ENCODE assay signal across 26 cellular contexts in genomic region chr11:128823751-128824150, GRCh38. TPM values are rescaled to one million over a fixed set of nuclear protein-coding genes. Genes with fewer than 3 reads are reported as not detected.
DNase-seq lines count a peak whose midpoint lies in the region; ATAC-seq and TF ChIP-seq lines count a peak whose summit lies in the region.
"Had no signal": no experiment of that assay in that cellular context is flagged by ENCODE, and none has a peak within 500 bp of the region (broad histone marks: within the 10 kb centered on the region; RNA-seq: fewer than 3 reads in every experiment).

No MANE protein-coding gene starts in this region.

- no peaks in the 10 kb centered on the region for H3K9me3 Mint-ChIP-seq in activated T-cell treated with anti-CD3 and anti-CD28 coated beads, Interleukin-2, amount 50 U/mL, for 24 hours
- no peaks in the 10 kb centered on the region for H3K9me3 Mint-ChIP-seq in stimulated activated memory B cell treated with anti-CD40 and anti-IgM and Interleukin-4, amounts not matched to agents 10 μg/mL and 1 μg/mL and 100 μg/mL, for 72 hours
- H3K9me3 Mint-ChIP-seq: activated CD4-positive, alpha-beta memory T cell treated with anti-CD3 and anti-CD28 coated beads, Interleukin-2, amount 10 ng/mL, durations not matched to agents 7 days and 5 days; activated naive CD8-positive, alpha-beta T cell treated with anti-CD3 and anti-CD28 coated beads for 36 hours had no signal

- H3K4me1 ChIP-seq in adipocyte (ENCODE audit: control insufficient read depth, insufficient read depth, low read length) (peaks cover 11% of the 10 kb centered on the region), lower lobe of right lung (no peaks in the 10 kb centered on the region), MM.1S (ENCODE audit: low read length) (no peaks in the 10 kb centered on the region)

- H2AFZ ChIP-seq in MM.1S (ENCODE audit: low read length): no peak overlapping the region

- peaks cover 12% of the 10 kb centered on the region for H3K36me3 Mint-ChIP-seq in activated T-cell treated with anti-CD3 and anti-CD28 coated beads, Interleukin-2, amount 50 U/mL, for 24 hours (ENCODE audit: low read depth)
- peaks cover 56% of the 10 kb centered on the region for H3K36me3 Mint-ChIP-seq in stimulated activated memory B cell treated with anti-CD40 and anti-IgM and Interleukin-4, amounts not matched to agents 10 μg/mL and 1 μg/mL and 100 μg/mL, for 72 hours
- H3K36me3 Mint-ChIP-seq: activated naive CD8-positive, alpha-beta T cell treated with anti-CD3 and anti-CD28 coated beads for 36 hours had no signal

- no peaks in the 10 kb centered on the region for H3K36me3 ChIP-seq in adipocyte (ENCODE audit: control insufficient read depth, insufficient read depth, low read length, severe bottlenecking)
- H3K36me3 ChIP-seq in lower lobe of right lung: peaks cover under 1% of the 10 kb centered on the region
- no peaks in the 10 kb centered on the region for H3K36me3 ChIP-seq in MM.1S (replicated peaks; ENCODE audit: insufficient read depth, low read length)
- H3K36me3 ChIP-seq: esophagus squamous epithelium, sigmoid colon, stomach, vagina, WERI-Rb-1 had no signal

- H3K9me3 ChIP-seq in adipocyte (ENCODE audit: control insufficient read depth, low read length) (no peaks in the 10 kb centered on the region), lower lobe of right lung (no peaks in the 10 kb centered on the region), MM.1S (replicated peaks; ENCODE audit: insufficient read depth, low read length) (no peaks in the 10 kb centered on the region)
- H3K9me3 ChIP-seq: esophagus squamous epithelium, mucosa of descending colon, sigmoid colon, stomach, vagina had no signal

- H3K27ac ChIP-seq in lower lobe of right lung (no peak overlapping the region), MM.1S (ENCODE audit: low read length) (no peak overlapping the region)
- H3K27ac ChIP-seq: esophagus squamous epithelium, sigmoid colon, vagina, WERI-Rb-1 had no signal

- ATAC-seq in lower lobe of right lung: no peak
- ATAC-seq in stimulated activated memory B cell treated with anti-CD40 and anti-IgM and Interleukin-4, amounts not matched to agents 10 μg/mL and 1 μg/mL and 100 μg/mL, for 72 hours: no peak
- no peak for ATAC-seq in GM19035 (IDR thresholded peaks at IDR 0.05; ENCODE audit: unreplicated experiment)
- ATAC-seq: mucosa of descending colon had no signal

- intact Hi-C loops in lower lobe of right lung (cut with DNase I): no loop called here

- H3K9me2 ChIP-seq in MM.1S (replicated peaks; ENCODE audit: insufficient read depth, low read length): no peaks in the 10 kb centered on the region

- H4K20me1 ChIP-seq in MM.1S (ENCODE audit: insufficient read depth, low read length): no peaks in the 10 kb centered on the region

- no peaks in the 10 kb centered on the region for H3K79me2 ChIP-seq in MM.1S (ENCODE audit: low read length)

- no peak for DNase-seq in activated T-cell treated with anti-CD3 and anti-CD28 coated beads, Interleukin-2, amount 50 U/mL, for 24 hours
- DNase-seq in activated T-cell treated with anti-CD3 and anti-CD28 coated beads for 4 hours: no peak
- no peak for DNase-seq in adipocyte (ENCODE audit: low read depth)
- DNase-seq in lower lobe of right lung: no peak
- DNase-seq in NCI-H2227 treated with DMSO at 0.1 percent for 48 hours (lab: John Stamatoyannopoulos, UW): no peak
- DNase-seq in MM.1S: no peak
- DNase-seq: activated CD4-positive, alpha-beta memory T cell treated with anti-CD3 and anti-CD28 coated beads, Interleukin-2, amount 10 ng/mL, durations not matched to agents 7 days and 5 days; activated naive CD8-positive, alpha-beta T cell treated with anti-CD3 and anti-CD28 coated beads for 36 hours; activated T-cell treated with anti-CD3 and anti-CD28 coated beads, Interleukin-2, amount 50 U/mL, for 48 hours; Calu3; esophagus squamous epithelium; mucosa of descending colon; NCI-H1436 treated with DMSO at 0.1 percent for 48 hours; NCI-H2171 treated with DMSO at 0.1 percent for 48 hours; NCI-H82; occipital lobe; sigmoid colon; stimulated activated CD4-positive, alpha-beta T cell treated with anti-CD3 and anti-CD28 coated beads, Interleukin-2, amount 100 ng/mL, for 24 hours; stomach; WERI-Rb-1 had no signal

- peaks cover 9% of the 10 kb centered on the region for H3K27me3 ChIP-seq in adipocyte (replicated peaks; ENCODE audit: control insufficient read depth, insufficient read depth, low read length)
- no peaks in the 10 kb centered on the region for H3K27me3 ChIP-seq in lower lobe of right lung (ENCODE audit: low read depth)
- H3K27me3 ChIP-seq in MM.1S (replicated peaks; ENCODE audit: insufficient read depth, low read length): no peaks in the 10 kb centered on the region
- H3K27me3 ChIP-seq: vagina had no signal

- H3K4me2 ChIP-seq in MM.1S (ENCODE audit: low read depth, low read length): no peak overlapping the region

- 0 out of 2 replicates have a peak, but pooled peaks cover 4% of the 10 kb centered on the region for H3F3A ChIP-seq in MM.1S (ENCODE audit: insufficient read depth, low read length)

- H3K4me1 Mint-ChIP-seq in activated T-cell treated with anti-CD3 and anti-CD28 coated beads, Interleukin-2, amount 50 U/mL, for 24 hours (ENCODE audit: low read depth): peaks cover 5% of the 10 kb centered on the region
- peaks cover 20% of the 10 kb centered on the region for H3K4me1 Mint-ChIP-seq in stimulated activated memory B cell treated with anti-CD40 and anti-IgM and Interleukin-4, amounts not matched to agents 10 μg/mL and 1 μg/mL and 100 μg/mL, for 72 hours
- H3K4me1 Mint-ChIP-seq: activated CD4-positive, alpha-beta memory T cell treated with anti-CD3 and anti-CD28 coated beads, Interleukin-2, amount 10 ng/mL, durations not matched to agents 7 days and 5 days; activated naive CD8-positive, alpha-beta T cell treated with anti-CD3 and anti-CD28 coated beads for 36 hours had no signal

- H3K9ac ChIP-seq in adipocyte (ENCODE audit: low read length) (peak overlapping the region; percentile 59), MM.1S (ENCODE audit: low read length) (no peak overlapping the region)

- H3K27me3 Mint-ChIP-seq in activated T-cell treated with anti-CD3 and anti-CD28 coated beads, Interleukin-2, amount 50 U/mL, for 24 hours: no peaks in the 10 kb centered on the region
- H3K27me3 Mint-ChIP-seq in stimulated activated memory B cell treated with anti-CD40 and anti-IgM and Interleukin-4, amounts not matched to agents 10 μg/mL and 1 μg/mL and 100 μg/mL, for 72 hours: no peaks in the 10 kb centered on the region
- H3K27me3 Mint-ChIP-seq: activated CD4-positive, alpha-beta memory T cell treated with anti-CD3 and anti-CD28 coated beads, Interleukin-2, amount 10 ng/mL, durations not matched to agents 7 days and 5 days; activated naive CD8-positive, alpha-beta T cell treated with anti-CD3 and anti-CD28 coated beads for 36 hours had no signal

- no peak overlapping the region for H3K4me3 ChIP-seq in adipocyte (ENCODE audit: low read length)
- peak overlapping the region; percentile 11 for H3K4me3 ChIP-seq in lower lobe of right lung
- H3K4me3 ChIP-seq in MM.1S (ENCODE audit: low read length): no peak overlapping the region
- H3K4me3 ChIP-seq: mucosa of descending colon had no signal

- peak overlapping the region; percentile 58 for H3K27ac Mint-ChIP-seq in activated T-cell treated with anti-CD3 and anti-CD28 coated beads, Interleukin-2, amount 50 U/mL, for 24 hours
- H3K27ac Mint-ChIP-seq in stimulated activated memory B cell treated with anti-CD40 and anti-IgM and Interleukin-4, amounts not matched to agents 10 μg/mL and 1 μg/mL and 100 μg/mL, for 72 hours: peak overlapping the region; percentile 28
- H3K27ac Mint-ChIP-seq: activated CD4-positive, alpha-beta memory T cell treated with anti-CD3 and anti-CD28 coated beads, Interleukin-2, amount 10 ng/mL, durations not matched to agents 7 days and 5 days; activated naive CD8-positive, alpha-beta T cell treated with anti-CD3 and anti-CD28 coated beads for 36 hours had no signal

- H3K4me3 Mint-ChIP-seq in activated T-cell treated with anti-CD3 and anti-CD28 coated beads, Interleukin-2, amount 50 U/mL, for 24 hours: no peak overlapping the region
- H3K4me3 Mint-ChIP-seq in stimulated activated memory B cell treated with anti-CD40 and anti-IgM and Interleukin-4, amounts not matched to agents 10 μg/mL and 1 μg/mL and 100 μg/mL, for 72 hours: no peak overlapping the region
- H3K4me3 Mint-ChIP-seq: activated CD4-positive, alpha-beta memory T cell treated with anti-CD3 and anti-CD28 coated beads, Interleukin-2, amount 10 ng/mL, durations not matched to agents 7 days and 5 days; activated naive CD8-positive, alpha-beta T cell treated with anti-CD3 and anti-CD28 coated beads for 36 hours had no signal

- TF ChIP-seq CTCF in lower lobe of right lung (IDR thresholded peaks at IDR 0.05): no peak
- TF ChIP-seq CTCF in MM.1S (IDR thresholded peaks at IDR 0.05; ENCODE audit: low read length): no peak

RNA-seq across cellular contexts. Expression of gene KCNJ1, which starts 43.3 kb away (rescaled TPM):
- total RNA-seq in lower lobe of right lung: 0.18 TPM
- total RNA-seq: A172; activated CD4-positive, alpha-beta memory T cell treated with anti-CD3 and anti-CD28 coated beads, Interleukin-2, amount 10 ng/mL, durations not matched to agents 7 days and 5 days; activated naive CD8-positive, alpha-beta T cell treated with anti-CD3 and anti-CD28 coated beads for 36 hours; Calu3; mucosa of descending colon; occipital lobe; SK-MEL-5; stomach; T-helper 2 cell treated with Interferon-gamma antibody and Interleukin-4, amounts not matched to agents 100 ng/mL and 5 ng/mL, for 36 hours had no signal
